ENCODE assay signal across 30 cellular contexts in the genomic region with DNA sequence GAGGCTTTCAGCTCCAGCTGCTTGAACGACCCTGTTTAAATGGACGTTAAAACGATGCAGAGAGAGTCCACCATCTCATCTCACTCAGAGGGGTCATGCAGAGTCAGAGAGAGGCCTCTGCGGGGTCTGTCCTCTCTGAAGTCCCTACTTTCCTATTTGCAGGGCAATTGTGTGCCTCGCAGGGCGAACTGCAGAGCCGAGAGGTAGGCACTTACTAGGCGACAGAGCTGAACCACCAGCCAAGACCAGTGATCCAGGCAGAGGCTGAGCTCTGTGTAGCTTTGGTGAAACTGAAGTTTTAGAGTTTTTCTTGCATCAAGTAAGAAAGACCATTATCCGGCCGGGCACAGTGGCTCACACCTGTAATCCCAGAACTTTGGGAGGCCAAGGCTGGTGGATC.
"Had no signal": no experiment of that assay in that cellular context is flagged by ENCODE, and none has a peak within 500 bp of the region (broad histone marks: within the 10 kb centered on the region; RNA-seq: fewer than 3 reads in every experiment).

No MANE protein-coding gene starts in this region.

- H3K27ac ChIP-seq: adrenal gland, body of pancreas, cardiac muscle cell, coronary artery, dorsolateral prefrontal cortex, gastrocnemius medialis, left ventricle myocardium inferior, suprapubic skin, tibial nerve had no signal

- H3K27ac Mint-ChIP-seq: activated naive CD4-positive, alpha-beta T cell treated with anti-CD3 and anti-CD28 coated beads for 36 hours; activated naive CD8-positive, alpha-beta T cell treated with anti-CD3 and anti-CD28 coated beads for 36 hours; effector memory CD8-positive, alpha-beta T cell; stimulated activated naive B cell treated with anti-CD40 and anti-IgM and Interleukin-4, amounts not matched to agents 10 μg/mL and 1 μg/mL and 100 μg/mL, for 72 hours; T-helper 17 cell had no signal

- H3K4me3 Mint-ChIP-seq: T-helper 17 cell had no signal

- H3K27me3 ChIP-seq: adrenal gland, body of pancreas, cardiac muscle cell had no signal

- ATAC-seq: body of pancreas; effector memory CD8-positive, alpha-beta T cell; gastrocnemius medialis; mucosa of descending colon; right cardiac atrium; stimulated activated naive B cell treated with anti-CD40 and anti-IgM and Interleukin-4, amounts not matched to agents 10 μg/mL and 1 μg/mL and 100 μg/mL, for 72 hours; T-helper 17 cell had no signal

- DNase-seq: activated CD4-positive, alpha-beta T cell treated with anti-CD3 and anti-CD28 coated beads, Interleukin-2, amount 50 U/mL, for 4 hours; activated CD4-positive, CD25-positive, alpha-beta regulatory T cell treated with anti-CD3 and anti-CD28 coated beads, Interleukin-2, amount 50 U/mL, for 72 hours; activated effector memory CD4-positive, alpha-beta T cell treated with anti-CD3 and anti-CD28 coated beads, Interleukin-2, amount 50 U/mL, for 16 hours; activated naive CD4-positive, alpha-beta T cell treated with anti-CD3 and anti-CD28 coated beads for 36 hours; activated naive CD8-positive, alpha-beta T cell treated with anti-CD3 and anti-CD28 coated beads for 36 hours; activated T-cell treated with anti-CD3 and anti-CD28 coated beads for 4 hours; adrenal gland; aorta; body of pancreas; dorsolateral prefrontal cortex; effector memory CD8-positive, alpha-beta T cell; erythroblast; gastrocnemius medialis; glutamatergic neuron; left ventricle myocardium inferior; mucosa of descending colon; posterior cingulate gyrus; right cardiac atrium; stimulated activated CD4-positive, alpha-beta T cell treated with anti-CD3 and anti-CD28 coated beads, Interleukin-15, amount 100 ng/mL, for 24 hours; stimulated activated CD4-positive, alpha-beta T cell treated with anti-CD3 and anti-CD28 coated beads, Interleukin-2, amount 100 ng/mL, for 24 hours; stimulated activated naive B cell treated with anti-CD40 and anti-IgM and Interleukin-4, amounts not matched to agents 10 μg/mL and 1 μg/mL and 100 μg/mL, for 72 hours; stomach; T-helper 17 cell; T1000 had no signal

- H3K4me3 ChIP-seq: adrenal gland, body of pancreas, cardiac muscle cell, lung, mucosa of descending colon, tibial nerve had no signal

- H3K36me3 Mint-ChIP-seq: activated naive CD8-positive, alpha-beta T cell treated with anti-CD3 and anti-CD28 coated beads for 36 hours; stimulated activated naive B cell treated with anti-CD40 and anti-IgM and Interleukin-4, amounts not matched to agents 10 μg/mL and 1 μg/mL and 100 μg/mL, for 72 hours had no signal

- H3K36me3 ChIP-seq: adrenal gland, cardiac muscle cell, gastrocnemius medialis, left ventricle myocardium inferior, stomach, suprapubic skin, tibial nerve had no signal

- H3K27me3 Mint-ChIP-seq: stimulated activated naive B cell treated with anti-CD40 and anti-IgM and Interleukin-4, amounts not matched to agents 10 μg/mL and 1 μg/mL and 100 μg/mL, for 72 hours had no signal

- H3K9me3 ChIP-seq: adrenal gland, body of pancreas, gastrocnemius medialis, left ventricle myocardium inferior, mucosa of descending colon, stomach, suprapubic skin, tibial nerve had no signal

- H3K9me3 Mint-ChIP-seq: activated naive CD4-positive, alpha-beta T cell treated with anti-CD3 and anti-CD28 coated beads for 36 hours; activated naive CD8-positive, alpha-beta T cell treated with anti-CD3 and anti-CD28 coated beads for 36 hours; activated T-helper 1 cell treated with anti-CD3 and anti-CD28 coated beads, Interleukin-12 subunit alpha, Interleukin-12 subunit beta, Interleukin-2, Interleukin-4 antibody, amounts not matched to agents 30 ng/mL and 10 ng/mL and 1 ng/mL, durations not matched to agents 14 hours and 24 hours and 36 hours; effector memory CD8-positive, alpha-beta T cell; stimulated activated naive B cell treated with anti-CD40 and anti-IgM and Interleukin-4, amounts not matched to agents 10 μg/mL and 1 μg/mL and 100 μg/mL, for 72 hours had no signal

- H3K4me1 ChIP-seq: adrenal gland, body of pancreas had no signal
